In genomic region chr3:171995486-171995885, GRCh38 we compare ENCODE assay signal across 2 cellular contexts.
TF ChIP-seq lines count a peak whose summit lies in the region.

No MANE protein-coding gene starts in this region.

TF ChIP-seq in SK-N-SH, 30 proteins besides CTCF, POLR2A, EP300 and RAD21:
- no peak for TF ChIP-seq REST (IDR thresholded peaks at IDR 0.05; ENCODE audit: low read depth, low read length)
- no peak for TF ChIP-seq NFIC (IDR thresholded peaks at IDR 0.05; ENCODE audit: borderline replicate concordance)
- no peak for TF ChIP-seq YY1 (IDR thresholded peaks at IDR 0.05; ENCODE audit: low read depth)
- TF ChIP-seq CHD2 (IDR thresholded peaks at IDR 0.05; ENCODE audit: low read length, partially characterized antibody) = no peak
- TF ChIP-seq ELF1 (IDR thresholded peaks at IDR 0.05) = no peak
- TF ChIP-seq GABPA (IDR thresholded peaks at IDR 0.05; ENCODE audit: low read depth) = no peak
- TF ChIP-seq MXI1 (IDR thresholded peaks at IDR 0.05; ENCODE audit: low read depth, low read length) = no peak
- TF ChIP-seq FOXJ3 (CRISPR knock-in tag; IDR thresholded peaks at IDR 0.05) = no peak
- no peak for TF ChIP-seq USF2 (IDR thresholded peaks at IDR 0.05; ENCODE audit: borderline replicate concordance, low read depth, low read length)
- TF ChIP-seq MEF2A (IDR thresholded peaks at IDR 0.05; ENCODE audit: borderline replicate concordance, low read depth) = no peak
- no peak for TF ChIP-seq TAF1 (IDR thresholded peaks at IDR 0.05; ENCODE audit: borderline replicate concordance, low read depth, low read length)
- TF ChIP-seq SMC3 (IDR thresholded peaks at IDR 0.05; ENCODE audit: low read depth, low read length) = no peak
- TF ChIP-seq, protein P1, sequence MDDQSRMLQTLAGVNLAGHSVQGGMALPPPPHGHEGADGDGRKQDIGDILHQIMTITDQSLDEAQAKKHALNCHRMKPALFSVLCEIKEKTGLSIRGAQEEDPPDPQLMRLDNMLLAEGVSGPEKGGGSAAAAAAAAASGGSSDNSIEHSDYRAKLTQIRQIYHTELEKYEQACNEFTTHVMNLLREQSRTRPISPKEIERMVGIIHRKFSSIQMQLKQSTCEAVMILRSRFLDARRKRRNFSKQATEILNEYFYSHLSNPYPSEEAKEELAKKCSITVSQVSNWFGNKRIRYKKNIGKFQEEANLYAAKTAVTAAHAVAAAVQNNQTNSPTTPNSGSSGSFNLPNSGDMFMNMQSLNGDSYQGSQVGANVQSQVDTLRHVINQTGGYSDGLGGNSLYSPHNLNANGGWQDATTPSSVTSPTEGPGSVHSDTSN (IDR thresholded peaks at IDR 0.05) = no peak
- no peak for TF ChIP-seq ZBTB33 (IDR thresholded peaks at IDR 0.05; ENCODE audit: borderline replicate concordance, low read depth)
- TF ChIP-seq, protein P2, sequence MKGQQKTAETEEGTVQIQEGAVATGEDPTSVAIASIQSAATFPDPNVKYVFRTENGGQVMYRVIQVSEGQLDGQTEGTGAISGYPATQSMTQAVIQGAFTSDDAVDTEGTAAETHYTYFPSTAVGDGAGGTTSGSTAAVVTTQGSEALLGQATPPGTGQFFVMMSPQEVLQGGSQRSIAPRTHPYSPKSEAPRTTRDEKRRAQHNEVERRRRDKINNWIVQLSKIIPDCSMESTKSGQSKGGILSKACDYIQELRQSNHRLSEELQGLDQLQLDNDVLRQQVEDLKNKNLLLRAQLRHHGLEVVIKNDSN (IDR thresholded peaks at IDR 0.05; ENCODE audit: borderline replicate concordance, low read depth) = no peak
- TF ChIP-seq, protein P3, sequence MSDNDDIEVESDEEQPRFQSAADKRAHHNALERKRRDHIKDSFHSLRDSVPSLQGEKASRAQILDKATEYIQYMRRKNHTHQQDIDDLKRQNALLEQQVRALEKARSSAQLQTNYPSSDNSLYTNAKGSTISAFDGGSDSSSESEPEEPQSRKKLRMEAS (IDR thresholded peaks at IDR 0.05; ENCODE audit: low read depth) = no peak
- no peak for TF ChIP-seq IRF3 (IDR thresholded peaks at IDR 0.05; ENCODE audit: low read depth, low read length)
TF ChIP-seq in SK-N-SH: peak in this region for 0.

TF ChIP-seq in SK-N-SH treated with all-trans-retinoic acid at 6 μM for 48 hours, 23 proteins besides CTCF, POLR2A, EP300 and RAD21 (continued from another document):
- TF ChIP-seq, protein P4, sequence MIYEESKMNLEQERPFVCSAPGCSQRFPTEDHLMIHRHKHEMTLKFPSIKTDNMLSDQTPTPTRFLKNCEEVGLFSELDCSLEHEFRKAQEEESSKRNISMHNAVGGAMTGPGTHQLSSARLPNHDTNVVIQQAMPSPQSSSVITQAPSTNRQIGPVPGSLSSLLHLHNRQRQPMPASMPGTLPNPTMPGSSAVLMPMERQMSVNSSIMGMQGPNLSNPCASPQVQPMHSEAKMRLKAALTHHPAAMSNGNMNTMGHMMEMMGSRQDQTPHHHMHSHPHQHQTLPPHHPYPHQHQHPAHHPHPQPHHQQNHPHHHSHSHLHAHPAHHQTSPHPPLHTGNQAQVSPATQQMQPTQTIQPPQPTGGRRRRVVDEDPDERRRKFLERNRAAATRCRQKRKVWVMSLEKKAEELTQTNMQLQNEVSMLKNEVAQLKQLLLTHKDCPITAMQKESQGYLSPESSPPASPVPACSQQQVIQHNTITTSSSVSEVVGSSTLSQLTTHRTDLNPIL (CRISPR knock-in tag; IDR thresholded peaks at IDR 0.05; ENCODE audit: low read depth) = no peak
- TF ChIP-seq ZFP3 (CRISPR knock-in tag; IDR thresholded peaks at IDR 0.05) = no peak
- TF ChIP-seq POU6F1 (CRISPR knock-in tag; IDR thresholded peaks at IDR 0.05; ENCODE audit: borderline replicate concordance, low read depth) = no peak
- no peak for TF ChIP-seq RARB (CRISPR knock-in tag; IDR thresholded peaks at IDR 0.05)
- TF ChIP-seq PPARA (CRISPR knock-in tag; IDR thresholded peaks at IDR 0.05; ENCODE audit: borderline replicate concordance) = no peak
- no peak for TF ChIP-seq PATZ1 (CRISPR knock-in tag; IDR thresholded peaks at IDR 0.05; ENCODE audit: borderline replicate concordance)
- no peak for TF ChIP-seq ZNF8 (CRISPR knock-in tag; IDR thresholded peaks at IDR 0.05)
- no peak for TF ChIP-seq TOX (CRISPR knock-in tag; IDR thresholded peaks at IDR 0.05; ENCODE audit: borderline replicate concordance)
